8 cellular contexts compared by ENCODE assay signal in genomic region chr12:27331299-27331926, GRCh38. TPM values are rescaled to one million over a fixed set of nuclear protein-coding genes. Genes with fewer than 3 reads are reported as not detected.
DNase-seq lines count a peak whose midpoint lies in the region; ATAC-seq and TF ChIP-seq lines count a peak whose summit lies in the region.

No MANE protein-coding gene starts in this region.

- ATAC-seq in GM21619 (IDR thresholded peaks at IDR 0.05; ENCODE audit: unreplicated experiment) = peak; percentile 35

- peak overlapping the region; percentile 78 for H3K27ac Mint-ChIP-seq in mesothelial cell of epicardium

- H3K9me3 Mint-ChIP-seq in mesothelial cell of epicardium = no peaks in the 10 kb centered on the region

- DNase-seq in GF-D8 (lab: John Stamatoyannopoulos, UW) (peak; percentile 71), M059J (ENCODE audit: low read depth) (peak; percentile 96), amniotic stem cell (lab: John Stamatoyannopoulos, UW) (peak; percentile 79), mesothelial cell of epicardium (ENCODE audit: low spot score in 2 of 2, unreplicated experiment in 2 of 2) (no peak), NCI-H510A (lab: John Stamatoyannopoulos, UW) (no peak), NCI-H187 (lab: John Stamatoyannopoulos, UW) (no peak)
- no peak for DNase-seq in central memory CD4-positive, alpha-beta T cell

- peak overlapping the region; percentile 35 for H3K4me3 Mint-ChIP-seq in mesothelial cell of epicardium

- H3K27me3 Mint-ChIP-seq in mesothelial cell of epicardium (ENCODE audit: low read depth) = peaks cover 52% of the 10 kb centered on the region

- TF ChIP-seq CTCF in mesothelial cell of epicardium (IDR thresholded peaks at IDR 0.05; ENCODE audit: unreplicated experiment) = no peak

- peaks cover 10% of the 10 kb centered on the region for H3K36me3 Mint-ChIP-seq in mesothelial cell of epicardium

- H3K4me1 Mint-ChIP-seq in mesothelial cell of epicardium = peaks cover 30% of the 10 kb centered on the region

RNA-seq across cellular contexts. Expression of gene BMAL2, which starts 1.2 kb away (rescaled TPM):
- total RNA-seq in M059J (2014; rRNA removed; shearing (Covaris generic)) = 22.8 and 36.0 TPM in 2 replicates
- total RNA-seq in mesothelial cell of epicardium = 3.8 to 4.2 TPM (median 4.1 TPM) in 3 replicates

Comparison
In these comparisons a context has a peak if more than half of its experiments do, and no peak if none do; other contexts are left out.
1. DNase-seq: peak in GF-D8 (single experiment), M059J (single experiment) and amniotic stem cell (single experiment); none in mesothelial cell of epicardium (0 of 2), NCI-H510A (single experiment), NCI-H187 (0 of 2) and central memory CD4-positive, alpha-beta T cell (single experiment).